In the genomic region with DNA sequence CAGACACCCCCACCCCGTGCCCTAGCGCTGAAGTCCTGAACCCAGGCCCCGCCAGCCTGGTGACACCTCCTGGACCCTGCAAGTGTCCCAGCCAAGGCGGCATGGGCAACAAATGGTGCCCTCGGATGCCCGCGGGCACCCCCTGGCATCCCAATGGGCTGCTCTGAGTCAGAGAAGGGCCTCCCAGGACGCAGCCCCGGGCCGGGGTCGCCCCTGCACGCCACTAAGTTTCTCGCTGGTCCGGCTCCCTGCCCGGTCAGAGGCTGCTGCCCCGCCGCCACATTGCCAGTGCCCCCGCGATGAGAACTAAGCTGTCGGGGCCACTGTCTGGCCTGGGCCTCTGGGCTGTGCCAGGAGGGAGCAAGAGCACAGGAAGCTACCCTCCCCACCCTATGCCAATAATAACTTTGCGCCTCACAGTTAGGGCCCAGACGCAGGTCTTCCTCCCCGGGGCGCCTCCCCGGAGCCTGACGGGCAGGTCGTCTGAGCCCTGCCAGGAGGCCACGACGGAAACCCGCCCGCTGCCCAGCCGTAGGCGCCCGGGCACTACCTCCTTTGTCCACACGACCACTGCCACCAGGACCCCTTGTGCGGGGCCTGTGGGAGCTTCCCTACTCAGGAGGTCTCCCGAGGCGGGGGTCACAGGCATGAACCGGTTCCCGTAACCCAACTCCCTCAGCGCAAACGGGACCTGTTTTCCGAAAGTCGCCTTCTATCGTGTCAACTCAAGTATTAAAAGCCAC, we compare ENCODE assay signal across 1 cellular context.
TF ChIP-seq lines count a peak whose summit lies in the region.

No MANE protein-coding gene starts in this region.

TF ChIP-seq in K562, 482 proteins besides CTCF, POLR2A, EP300 and RAD21 (continued from another document and continues in another):
- TF ChIP-seq, protein P1, sequence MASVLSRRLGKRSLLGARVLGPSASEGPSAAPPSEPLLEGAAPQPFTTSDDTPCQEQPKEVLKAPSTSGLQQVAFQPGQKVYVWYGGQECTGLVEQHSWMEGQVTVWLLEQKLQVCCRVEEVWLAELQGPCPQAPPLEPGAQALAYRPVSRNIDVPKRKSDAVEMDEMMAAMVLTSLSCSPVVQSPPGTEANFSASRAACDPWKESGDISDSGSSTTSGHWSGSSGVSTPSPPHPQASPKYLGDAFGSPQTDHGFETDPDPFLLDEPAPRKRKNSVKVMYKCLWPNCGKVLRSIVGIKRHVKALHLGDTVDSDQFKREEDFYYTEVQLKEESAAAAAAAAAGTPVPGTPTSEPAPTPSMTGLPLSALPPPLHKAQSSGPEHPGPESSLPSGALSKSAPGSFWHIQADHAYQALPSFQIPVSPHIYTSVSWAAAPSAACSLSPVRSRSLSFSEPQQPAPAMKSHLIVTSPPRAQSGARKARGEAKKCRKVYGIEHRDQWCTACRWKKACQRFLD (CRISPR knock-in tag; IDR thresholded peaks at IDR 0.05), result 0 out of 2 replicates have a peak, but pooled peaks have one; percentile 14
- TF ChIP-seq, protein P2, sequence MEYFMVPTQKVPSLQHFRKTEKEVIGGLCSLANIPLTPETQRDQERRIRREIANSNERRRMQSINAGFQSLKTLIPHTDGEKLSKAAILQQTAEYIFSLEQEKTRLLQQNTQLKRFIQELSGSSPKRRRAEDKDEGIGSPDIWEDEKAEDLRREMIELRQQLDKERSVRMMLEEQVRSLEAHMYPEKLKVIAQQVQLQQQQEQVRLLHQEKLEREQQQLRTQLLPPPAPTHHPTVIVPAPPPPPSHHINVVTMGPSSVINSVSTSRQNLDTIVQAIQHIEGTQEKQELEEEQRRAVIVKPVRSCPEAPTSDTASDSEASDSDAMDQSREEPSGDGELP (CRISPR knock-in tag; IDR thresholded peaks at IDR 0.05; ENCODE audit: borderline replicate concordance), result 0 out of 2 replicates have a peak, but pooled peaks have one; percentile 22
- peak; percentile 55; the same call in 1 of the 2 replicates for TF ChIP-seq SMAD4 (CRISPR knock-in tag; conservative IDR thresholded peaks at IDR 0.05)
- TF ChIP-seq, protein P3, sequence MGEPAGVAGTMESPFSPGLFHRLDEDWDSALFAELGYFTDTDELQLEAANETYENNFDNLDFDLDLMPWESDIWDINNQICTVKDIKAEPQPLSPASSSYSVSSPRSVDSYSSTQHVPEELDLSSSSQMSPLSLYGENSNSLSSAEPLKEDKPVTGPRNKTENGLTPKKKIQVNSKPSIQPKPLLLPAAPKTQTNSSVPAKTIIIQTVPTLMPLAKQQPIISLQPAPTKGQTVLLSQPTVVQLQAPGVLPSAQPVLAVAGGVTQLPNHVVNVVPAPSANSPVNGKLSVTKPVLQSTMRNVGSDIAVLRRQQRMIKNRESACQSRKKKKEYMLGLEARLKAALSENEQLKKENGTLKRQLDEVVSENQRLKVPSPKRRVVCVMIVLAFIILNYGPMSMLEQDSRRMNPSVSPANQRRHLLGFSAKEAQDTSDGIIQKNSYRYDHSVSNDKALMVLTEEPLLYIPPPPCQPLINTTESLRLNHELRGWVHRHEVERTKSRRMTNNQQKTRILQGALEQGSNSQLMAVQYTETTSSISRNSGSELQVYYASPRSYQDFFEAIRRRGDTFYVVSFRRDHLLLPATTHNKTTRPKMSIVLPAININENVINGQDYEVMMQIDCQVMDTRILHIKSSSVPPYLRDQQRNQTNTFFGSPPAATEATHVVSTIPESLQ (CRISPR knock-in tag; IDR thresholded peaks at IDR 0.05), result 0 out of 2 replicates have a peak, but pooled peaks have one; percentile 71
- peak; percentile 31 for TF ChIP-seq FIP1L1 (IDR thresholded peaks at IDR 0.05; ENCODE audit: low read depth, low read length, poor library complexity, severe bottlenecking)
- TF ChIP-seq HNRNPLL (IDR thresholded peaks at IDR 0.05; ENCODE audit: low read depth, low read length, poor library complexity, severe bottlenecking), result peak; percentile 54
- TF ChIP-seq ZC3H11A (IDR thresholded peaks at IDR 0.05; ENCODE audit: low read depth, low read length), result no peak
- TF ChIP-seq MTA3 (IDR thresholded peaks at IDR 0.05; ENCODE audit: borderline replicate concordance), result 0 out of 2 replicates have a peak, but pooled peaks have one; percentile 8
- peak in 1 of 2 experiments; percentile 36; a peak in 1 of 4 replicates for TF ChIP-seq UBTF (IDR thresholded peaks at IDR 0.05; ENCODE audit: borderline replicate concordance in 1 of 2, low read depth in 2 of 2, low read length in 2 of 2)
- TF ChIP-seq, protein P4, sequence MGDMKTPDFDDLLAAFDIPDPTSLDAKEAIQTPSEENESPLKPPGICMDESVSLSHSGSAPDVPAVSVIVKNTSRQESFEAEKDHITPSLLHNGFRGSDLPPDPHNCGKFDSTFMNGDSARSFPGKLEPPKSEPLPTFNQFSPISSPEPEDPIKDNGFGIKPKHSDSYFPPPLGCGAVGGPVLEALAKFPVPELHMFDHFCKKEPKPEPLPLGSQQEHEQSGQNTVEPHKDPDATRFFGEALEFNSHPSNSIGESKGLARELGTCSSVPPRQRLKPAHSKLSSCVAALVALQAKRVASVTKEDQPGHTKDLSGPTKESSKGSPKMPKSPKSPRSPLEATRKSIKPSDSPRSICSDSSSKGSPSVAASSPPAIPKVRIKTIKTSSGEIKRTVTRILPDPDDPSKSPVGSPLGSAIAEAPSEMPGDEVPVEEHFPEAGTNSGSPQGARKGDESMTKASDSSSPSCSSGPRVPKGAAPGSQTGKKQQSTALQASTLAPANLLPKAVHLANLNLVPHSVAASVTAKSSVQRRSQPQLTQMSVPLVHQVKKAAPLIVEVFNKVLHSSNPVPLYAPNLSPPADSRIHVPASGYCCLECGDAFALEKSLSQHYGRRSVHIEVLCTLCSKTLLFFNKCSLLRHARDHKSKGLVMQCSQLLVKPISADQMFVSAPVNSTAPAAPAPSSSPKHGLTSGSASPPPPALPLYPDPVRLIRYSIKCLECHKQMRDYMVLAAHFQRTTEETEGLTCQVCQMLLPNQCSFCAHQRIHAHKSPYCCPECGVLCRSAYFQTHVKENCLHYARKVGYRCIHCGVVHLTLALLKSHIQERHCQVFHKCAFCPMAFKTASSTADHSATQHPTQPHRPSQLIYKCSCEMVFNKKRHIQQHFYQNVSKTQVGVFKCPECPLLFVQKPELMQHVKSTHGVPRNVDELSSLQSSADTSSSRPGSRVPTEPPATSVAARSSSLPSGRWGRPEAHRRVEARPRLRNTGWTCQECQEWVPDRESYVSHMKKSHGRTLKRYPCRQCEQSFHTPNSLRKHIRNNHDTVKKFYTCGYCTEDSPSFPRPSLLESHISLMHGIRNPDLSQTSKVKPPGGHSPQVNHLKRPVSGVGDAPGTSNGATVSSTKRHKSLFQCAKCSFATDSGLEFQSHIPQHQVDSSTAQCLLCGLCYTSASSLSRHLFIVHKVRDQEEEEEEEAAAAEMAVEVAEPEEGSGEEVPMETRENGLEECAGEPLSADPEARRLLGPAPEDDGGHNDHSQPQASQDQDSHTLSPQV (IDR thresholded peaks at IDR 0.05), result 0 out of 2 replicates have a peak, but pooled peaks have one; percentile 32
- TF ChIP-seq ZBTB7A (IDR thresholded peaks at IDR 0.05; ENCODE audit: borderline replicate concordance, control insufficient read depth, low read depth, low read length), result 0 out of 2 replicates have a peak, but pooled peaks have one; percentile 19
- TF ChIP-seq PHTF2 (CRISPR knock-in tag; IDR thresholded peaks at IDR 0.05), result no peak
- TF ChIP-seq MXI1 (IDR thresholded peaks at IDR 0.05; ENCODE audit: low read depth, low read length), result 0 out of 2 replicates have a peak, but pooled peaks have one; percentile 50
- TF ChIP-seq KDM5B (IDR thresholded peaks at IDR 0.05; ENCODE audit: insufficient replicate concordance, low read depth, low read length), result peak; percentile 15
- TF ChIP-seq HNRNPL (IDR thresholded peaks at IDR 0.05; ENCODE audit: low read depth, low read length), result peak; percentile 99
- peak; percentile 26; the same call in 1 of the 2 replicates for TF ChIP-seq CREB1 (IDR thresholded peaks at IDR 0.05)
- no peak for TF ChIP-seq CREB1 (CRISPR knock-in tag; IDR thresholded peaks at IDR 0.05)
- 0 out of 2 replicates have a peak, but pooled peaks have one; percentile 88 for TF ChIP-seq KDM2B (CRISPR knock-in tag; IDR thresholded peaks at IDR 0.05)
- peak; percentile 8; the same call in 1 of the 2 replicates for TF ChIP-seq CXXC5 (CRISPR knock-in tag; IDR thresholded peaks at IDR 0.05)
- TF ChIP-seq ZKSCAN3 (CRISPR knock-in tag; IDR thresholded peaks at IDR 0.05), result no peak
- TF ChIP-seq, protein P5, sequence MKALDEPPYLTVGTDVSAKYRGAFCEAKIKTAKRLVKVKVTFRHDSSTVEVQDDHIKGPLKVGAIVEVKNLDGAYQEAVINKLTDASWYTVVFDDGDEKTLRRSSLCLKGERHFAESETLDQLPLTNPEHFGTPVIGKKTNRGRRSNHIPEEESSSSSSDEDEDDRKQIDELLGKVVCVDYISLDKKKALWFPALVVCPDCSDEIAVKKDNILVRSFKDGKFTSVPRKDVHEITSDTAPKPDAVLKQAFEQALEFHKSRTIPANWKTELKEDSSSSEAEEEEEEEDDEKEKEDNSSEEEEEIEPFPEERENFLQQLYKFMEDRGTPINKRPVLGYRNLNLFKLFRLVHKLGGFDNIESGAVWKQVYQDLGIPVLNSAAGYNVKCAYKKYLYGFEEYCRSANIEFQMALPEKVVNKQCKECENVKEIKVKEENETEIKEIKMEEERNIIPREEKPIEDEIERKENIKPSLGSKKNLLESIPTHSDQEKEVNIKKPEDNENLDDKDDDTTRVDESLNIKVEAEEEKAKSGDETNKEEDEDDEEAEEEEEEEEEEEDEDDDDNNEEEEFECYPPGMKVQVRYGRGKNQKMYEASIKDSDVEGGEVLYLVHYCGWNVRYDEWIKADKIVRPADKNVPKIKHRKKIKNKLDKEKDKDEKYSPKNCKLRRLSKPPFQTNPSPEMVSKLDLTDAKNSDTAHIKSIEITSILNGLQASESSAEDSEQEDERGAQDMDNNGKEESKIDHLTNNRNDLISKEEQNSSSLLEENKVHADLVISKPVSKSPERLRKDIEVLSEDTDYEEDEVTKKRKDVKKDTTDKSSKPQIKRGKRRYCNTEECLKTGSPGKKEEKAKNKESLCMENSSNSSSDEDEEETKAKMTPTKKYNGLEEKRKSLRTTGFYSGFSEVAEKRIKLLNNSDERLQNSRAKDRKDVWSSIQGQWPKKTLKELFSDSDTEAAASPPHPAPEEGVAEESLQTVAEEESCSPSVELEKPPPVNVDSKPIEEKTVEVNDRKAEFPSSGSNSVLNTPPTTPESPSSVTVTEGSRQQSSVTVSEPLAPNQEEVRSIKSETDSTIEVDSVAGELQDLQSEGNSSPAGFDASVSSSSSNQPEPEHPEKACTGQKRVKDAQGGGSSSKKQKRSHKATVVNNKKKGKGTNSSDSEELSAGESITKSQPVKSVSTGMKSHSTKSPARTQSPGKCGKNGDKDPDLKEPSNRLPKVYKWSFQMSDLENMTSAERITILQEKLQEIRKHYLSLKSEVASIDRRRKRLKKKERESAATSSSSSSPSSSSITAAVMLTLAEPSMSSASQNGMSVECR (CRISPR knock-in tag; IDR thresholded peaks at IDR 0.05), result no peak
- TF ChIP-seq LARP7 (IDR thresholded peaks at IDR 0.05), result 0 out of 2 replicates have a peak, but pooled peaks have one; percentile 23
- TF ChIP-seq, protein P6, sequence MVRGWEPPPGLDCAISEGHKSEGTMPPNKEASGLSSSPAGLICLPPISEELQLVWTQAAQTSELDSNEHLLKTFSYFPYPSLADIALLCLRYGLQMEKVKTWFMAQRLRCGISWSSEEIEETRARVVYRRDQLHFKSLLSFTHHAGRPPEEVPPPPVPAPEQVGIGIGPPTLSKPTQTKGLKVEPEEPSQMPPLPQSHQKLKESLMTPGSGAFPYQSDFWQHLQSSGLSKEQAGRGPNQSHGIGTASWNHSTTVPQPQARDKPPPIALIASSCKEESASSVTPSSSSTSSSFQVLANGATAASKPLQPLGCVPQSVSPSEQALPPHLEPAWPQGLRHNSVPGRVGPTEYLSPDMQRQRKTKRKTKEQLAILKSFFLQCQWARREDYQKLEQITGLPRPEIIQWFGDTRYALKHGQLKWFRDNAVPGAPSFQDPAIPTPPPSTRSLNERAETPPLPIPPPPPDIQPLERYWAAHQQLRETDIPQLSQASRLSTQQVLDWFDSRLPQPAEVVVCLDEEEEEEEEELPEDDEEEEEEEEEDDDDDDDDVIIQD (CRISPR knock-in tag; IDR thresholded peaks at IDR 0.05), result 0 out of 2 replicates have a peak, but pooled peaks have one; percentile 23
- 0 out of 2 replicates have a peak, but pooled peaks have one; percentile 31 for TF ChIP-seq ETS1 (conservative IDR thresholded peaks at IDR 0.05; ENCODE audit: control insufficient read depth, low read depth, low read length)
- 0 out of 2 replicates have a peak, but pooled peaks have one; percentile 63 for TF ChIP-seq KAT7 (CRISPR knock-in tag; IDR thresholded peaks at IDR 0.05; ENCODE audit: borderline replicate concordance)
- peak; percentile 15; the same call in 1 of the 2 replicates for TF ChIP-seq ZNF12 (CRISPR knock-in tag; IDR thresholded peaks at IDR 0.05)
- peak; percentile 40; the same call in 1 of the 2 replicates for TF ChIP-seq POLR2G (IDR thresholded peaks at IDR 0.05; ENCODE audit: low read depth, low read length)
- TF ChIP-seq CHD1 (IDR thresholded peaks at IDR 0.05; ENCODE audit: low read length), result peak; percentile 36
- peak; percentile 19; the same call in 1 of the 2 replicates for TF ChIP-seq GTF2E2 (tag; IDR thresholded peaks at IDR 0.05)
- no peak for TF ChIP-seq ZNF140 (CRISPR knock-in tag; IDR thresholded peaks at IDR 0.05)
- peak; percentile 57; the same call in 1 of the 2 replicates for TF ChIP-seq CBX1 (IDR thresholded peaks at IDR 0.05; ENCODE audit: low read depth)
- peak; percentile 53 for TF ChIP-seq RBBP5 (IDR thresholded peaks at IDR 0.05; ENCODE audit: borderline replicate concordance, insufficient read depth, low read length, poor library complexity, severe bottlenecking)
- TF ChIP-seq RBFOX2 (IDR thresholded peaks at IDR 0.05; ENCODE audit: low read depth, low read length), result peak; percentile 74
- TF ChIP-seq TEAD4 (IDR thresholded peaks at IDR 0.05; ENCODE audit: low read length), result no peak
- no peak for TF ChIP-seq TEAD4 (CRISPR knock-in tag; IDR thresholded peaks at IDR 0.05; ENCODE audit: borderline replicate concordance)
